Comparison of ENCODE assay signal across 8 cellular contexts in genomic region chr15:99324082-99324620, GRCh38.
DNase-seq lines count a peak whose midpoint lies in the region; ATAC-seq and TF ChIP-seq lines count a peak whose summit lies in the region.

No MANE protein-coding gene starts in this region.

- peak overlapping the region in 3 of 4 donors; percentile 53 to 78 (median 77) for H3K4me3 Mint-ChIP-seq in IgD-negative memory B cell

- TF ChIP-seq EP300 in stomach (IDR thresholded peaks at IDR 0.05), result no peak

- H3K27me3 ChIP-seq in BJ (ENCODE audit: control insufficient read depth, insufficient read depth, low read length) (no peaks in the 10 kb centered on the region), stomach (no peaks in the 10 kb centered on the region)

- CTCF ChIA-PET in BJ (lab: Yijun Ruan, JAX), result interaction anchor here (1.0 to 1.4 kb wide), 2 partner anchors 11 to 380 kb away, joined by 3 to 7 read pairs; no protein-coding TSS in a partner anchor

- WGBS in stomach, 5 donors, result 65 to 80% (median 72%) methylated on average over 9 of the region's 9 CpGs

- H3K9me3 ChIP-seq in stomach, result no peaks in the 10 kb centered on the region

- no peaks in the 10 kb centered on the region for H3K9me3 Mint-ChIP-seq in IgD-negative memory B cell

- no peaks in the 10 kb centered on the region for H3K4me1 ChIP-seq in stomach

- DNase-seq in BJ (ENCODE audit: low read depth) (peak; percentile 56), epithelial cell of esophagus (ENCODE audit: low read depth) (peak; percentile 88), NCI-H128 (lab: John Stamatoyannopoulos, UW; ENCODE audit: unreplicated experiment) (no peak), NCI-H1417 treated with DMSO at 0.1 percent for 48 hours (lab: John Stamatoyannopoulos, UW) (no peak), stomach (no peak)
- peak; percentile 28 for DNase-seq in stimulated activated naive CD8-positive, alpha-beta T cell treated with anti-CD3 and anti-CD28 coated beads, Interleukin-15, Interleukin-2, amounts not matched to agents 100 U/mL and 50 U/mL, for 24 hours

- TF ChIP-seq CTCF in BJ (IDR thresholded peaks at IDR 0.05; ENCODE audit: insufficient read depth, low read depth, low read length) (no peak), epithelial cell of esophagus (IDR thresholded peaks at IDR 0.05; ENCODE audit: insufficient read depth, low read depth, low read length, missing control alignments) (no peak), stomach (IDR thresholded peaks at IDR 0.05) (no peak)

- no peaks in the 10 kb centered on the region for H3K36me3 ChIP-seq in BJ (ENCODE audit: control insufficient read depth, insufficient read depth, low read length)
- no peaks in the 10 kb centered on the region for H3K36me3 ChIP-seq in stomach

- POLR2A ChIA-PET in BJ (lab: Charles Lee), result no interaction called here

- H3K4me3 ChIP-seq in BJ (ENCODE audit: low read depth, low read length) (no peak overlapping the region), epithelial cell of esophagus (ENCODE audit: low read length) (peak overlapping the region; percentile 12), stomach (no peak overlapping the region)

- H3K27ac ChIP-seq in stomach, result no peak overlapping the region

- no peaks in the 10 kb centered on the region for H3K27me3 Mint-ChIP-seq in IgD-negative memory B cell

- peaks cover 12 to 19% (median 16%) of the 10 kb centered on the region in 3 donors for H3K4me1 Mint-ChIP-seq in IgD-negative memory B cell

- intact Hi-C loops in stomach (cut with DNase I; ENCODE audit: low total_unique reads), result no loop called here

- TF ChIP-seq POLR2A in stomach (IDR thresholded peaks at IDR 0.05), result no peak

- peak; percentile 64 for ATAC-seq in GM19467 (IDR thresholded peaks at IDR 0.05; ENCODE audit: unreplicated experiment)
- ATAC-seq in stimulated activated naive CD8-positive, alpha-beta T cell treated with anti-CD3 and anti-CD28 coated beads, Interleukin-15, Interleukin-2, amounts not matched to agents 100 U/mL and 50 U/mL, for 24 hours, result peak; percentile 94

- peak overlapping the region in 1 of 3 donors; percentile 67 for H3K27ac Mint-ChIP-seq in IgD-negative memory B cell

- peaks cover 2% of the 10 kb centered on the region for H3K36me3 Mint-ChIP-seq in IgD-negative memory B cell

Comparison
In these comparisons a context has a peak if more than half of its experiments do, and no peak if none do; other contexts are left out.
1. DNase-seq: peak in BJ (single experiment), epithelial cell of esophagus (single experiment) and stimulated activated naive CD8-positive, alpha-beta T cell treated with anti-CD3 and anti-CD28 coated beads, Interleukin-15, Interleukin-2, amounts not matched to agents 100 U/mL and 50 U/mL, for 24 hours (single experiment); none in NCI-H128 (single experiment), NCI-H1417 treated with DMSO at 0.1 percent for 48 hours (single experiment) and stomach (single experiment).